ENCODE assay signal across 28 cellular contexts in the genomic region with DNA sequence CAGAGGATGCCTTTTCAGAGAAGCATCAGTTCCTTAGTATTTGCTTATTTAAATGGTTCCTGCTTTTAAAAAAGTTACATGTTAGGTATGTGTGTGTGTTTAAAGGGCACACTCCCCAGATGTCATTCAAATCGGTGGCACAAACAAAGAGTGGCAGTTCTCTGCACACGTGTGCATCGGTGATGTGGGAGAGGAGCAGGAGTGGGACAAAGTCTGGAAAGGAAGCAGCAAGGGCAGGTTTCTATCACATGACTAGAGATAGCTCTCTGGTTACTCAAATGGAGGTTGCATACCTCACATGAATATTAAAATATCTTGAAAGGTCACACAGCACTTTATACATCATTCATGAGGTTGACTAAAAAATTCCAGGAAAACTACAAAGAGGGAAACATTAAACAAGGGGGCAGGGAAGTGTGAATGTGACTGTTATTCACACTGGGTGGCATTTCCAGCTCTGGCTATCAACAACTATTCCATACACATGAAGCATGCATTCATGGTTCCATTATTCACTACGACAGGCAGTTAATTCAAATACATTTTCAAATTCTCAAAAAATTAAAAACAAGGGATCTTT.
"Had no signal": no experiment of that assay in that cellular context is flagged by ENCODE, and none has a peak within 500 bp of the region (broad histone marks: within the 10 kb centered on the region; RNA-seq: fewer than 3 reads in every experiment).

No MANE protein-coding gene starts in this region.

- H3K9me3 ChIP-seq: adrenal gland, colonic mucosa, esophagus squamous epithelium, gastroesophageal sphincter, lower lobe of right lung, spleen, thyroid gland, upper lobe of right lung had no signal

- H3K36me3 ChIP-seq: adrenal gland, colonic mucosa had no signal

- H3K27me3 Mint-ChIP-seq: activated naive CD4-positive, alpha-beta T cell treated with anti-CD3 and anti-CD28 coated beads, Interleukin-2, amount 50 U/mL, for 24 hours; naive B cell had no signal

- H3K4me1 Mint-ChIP-seq: activated CD4-positive, alpha-beta T cell treated with anti-CD3 and anti-CD28 coated beads, Interleukin-2, amount 10 ng/mL, durations not matched to agents 7 days and 5 days; activated naive CD4-positive, alpha-beta T cell treated with anti-CD3 and anti-CD28 coated beads, Interleukin-2, amount 50 U/mL, for 24 hours; naive B cell; T-cell had no signal

- H3K4me3 Mint-ChIP-seq: activated CD4-positive, alpha-beta T cell treated with anti-CD3 and anti-CD28 coated beads, Interleukin-2, amount 10 ng/mL, durations not matched to agents 7 days and 5 days; activated CD8-positive, alpha-beta T cell treated with anti-CD3 and anti-CD28 coated beads for 36 hours; activated naive CD4-positive, alpha-beta T cell treated with anti-CD3 and anti-CD28 coated beads, Interleukin-2, amount 50 U/mL, for 24 hours; activated T-helper 1 cell treated with anti-CD3 and anti-CD28 coated beads, Interleukin-12 subunit alpha, Interleukin-12 subunit beta, Interleukin-2, Interleukin-4 antibody, amounts not matched to agents 30 ng/mL and 10 ng/mL and 1 ng/mL, durations not matched to agents 14 hours and 24 hours and 36 hours; effector memory CD8-positive, alpha-beta T cell; naive B cell; neural crest cell; T-cell; T-helper 2 cell treated with Interferon-gamma antibody and Interleukin-4, amounts not matched to agents 5 μg/mL and 100 μg/mL, for 36 hours had no signal

- H3K27ac ChIP-seq: adrenal gland, colonic mucosa, dorsolateral prefrontal cortex, esophagus squamous epithelium, gastroesophageal sphincter, lower lobe of right lung, spleen, thyroid gland, upper lobe of right lung, VCaP had no signal

- H3K4me3 ChIP-seq: adrenal gland, colonic mucosa, dorsolateral prefrontal cortex, esophagus squamous epithelium, gastroesophageal sphincter, lower lobe of right lung, spleen, thyroid gland, upper lobe of right lung had no signal

- H3K36me3 Mint-ChIP-seq: activated naive CD4-positive, alpha-beta T cell treated with anti-CD3 and anti-CD28 coated beads, Interleukin-2, amount 50 U/mL, for 24 hours; naive B cell; T-cell had no signal

- ATAC-seq: activated CD8-positive, alpha-beta T cell treated with anti-CD3 and anti-CD28 coated beads for 36 hours; effector memory CD8-positive, alpha-beta T cell; gastroesophageal sphincter; left cardiac atrium; lower lobe of right lung; T-cell; upper lobe of right lung had no signal

- H3K4me1 ChIP-seq: adrenal gland, colonic mucosa, lower lobe of right lung, thyroid gland, upper lobe of right lung had no signal

- H3K9me3 Mint-ChIP-seq: activated CD4-positive, alpha-beta T cell treated with anti-CD3 and anti-CD28 coated beads, Interleukin-2, amount 10 ng/mL, durations not matched to agents 7 days and 5 days; activated CD8-positive, alpha-beta T cell treated with anti-CD3 and anti-CD28 coated beads for 36 hours; activated naive CD4-positive, alpha-beta T cell treated with anti-CD3 and anti-CD28 coated beads, Interleukin-2, amount 50 U/mL, for 24 hours; activated T-helper 1 cell treated with anti-CD3 and anti-CD28 coated beads, Interleukin-12 subunit alpha, Interleukin-12 subunit beta, Interleukin-2, Interleukin-4 antibody, amounts not matched to agents 30 ng/mL and 10 ng/mL and 1 ng/mL, durations not matched to agents 14 hours and 24 hours and 36 hours; effector memory CD8-positive, alpha-beta T cell; naive B cell; T-cell; T-helper 2 cell treated with Interferon-gamma antibody and Interleukin-4, amounts not matched to agents 5 μg/mL and 100 μg/mL, for 36 hours had no signal

- H3K27ac Mint-ChIP-seq: activated CD4-positive, alpha-beta T cell treated with anti-CD3 and anti-CD28 coated beads, Interleukin-2, amount 10 ng/mL, durations not matched to agents 7 days and 5 days; activated CD8-positive, alpha-beta T cell treated with anti-CD3 and anti-CD28 coated beads for 36 hours; activated naive CD4-positive, alpha-beta T cell treated with anti-CD3 and anti-CD28 coated beads, Interleukin-2, amount 50 U/mL, for 24 hours; activated T-helper 1 cell treated with anti-CD3 and anti-CD28 coated beads, Interleukin-12 subunit alpha, Interleukin-12 subunit beta, Interleukin-2, Interleukin-4 antibody, amounts not matched to agents 30 ng/mL and 10 ng/mL and 1 ng/mL, durations not matched to agents 14 hours and 24 hours and 36 hours; effector memory CD8-positive, alpha-beta T cell; naive B cell; T-cell; T-helper 2 cell treated with Interferon-gamma antibody and Interleukin-4, amounts not matched to agents 5 μg/mL and 100 μg/mL, for 36 hours had no signal

- H3K27me3 ChIP-seq: adrenal gland, colonic mucosa, dorsolateral prefrontal cortex, esophagus squamous epithelium, gastroesophageal sphincter, spleen, thyroid gland, upper lobe of right lung had no signal

- DNase-seq: activated CD4-positive, alpha-beta T cell treated with anti-CD3 and anti-CD28 coated beads, Interleukin-2, amount 10 ng/mL, durations not matched to agents 7 days and 5 days; activated CD4-positive, CD25-positive, alpha-beta regulatory T cell treated with anti-CD3 and anti-CD28 coated beads, Interleukin-2, amount 50 U/mL, for 72 hours; activated CD8-positive, alpha-beta T cell treated with anti-CD3 and anti-CD28 coated beads for 36 hours; activated gamma-delta T cell; adrenal gland; colonic mucosa; dorsolateral prefrontal cortex; effector memory CD8-positive, alpha-beta T cell; esophagus squamous epithelium; head of caudate nucleus; hypothalamus; left cardiac atrium; lower lobe of right lung; naive B cell; occipital lobe; spleen; stimulated activated CD4-positive, alpha-beta T cell treated with anti-CD3 and anti-CD28 coated beads, Interleukin-4, amount 100 ng/mL, for 1 hour; stimulated activated naive CD4-positive, alpha-beta T cell treated with Interleukin-2 at 50 U/mL for 16 hours; substantia nigra; T-cell; thyroid gland; upper lobe of right lung had no signal
